Comparison of ENCODE assay signal across 9 cellular contexts in genomic region chr15:76312540-76313174, GRCh38. TPM values are rescaled to one million over a fixed set of nuclear protein-coding genes. Genes with fewer than 3 reads are reported as not detected.
A peak's percentile ranks its signal among the peaks of the same experiment; 100 is the strongest.
DNase-seq lines count a peak whose midpoint lies in the region; ATAC-seq lines count a peak whose summit lies in the region.
"Had no signal": no experiment of that assay in that cellular context is flagged by ENCODE, and none has a peak within 500 bp of the region (broad histone marks: within the 10 kb centered on the region; RNA-seq: fewer than 3 reads in every experiment).

No MANE protein-coding gene starts in this region.

- no peak for ATAC-seq in activated T-cell treated with anti-CD3 and anti-CD28 coated beads, Interleukin-2, amount 50 U/mL, for 4 hours
- ATAC-seq in stimulated activated memory B cell treated with anti-CD40 and anti-IgM and Interleukin-4, amounts not matched to agents 10 μg/mL and 1 μg/mL and 100 μg/mL, for 72 hours: no peak
- ATAC-seq in GM21528 (IDR thresholded peaks at IDR 0.05; ENCODE audit: low FRiP score, unreplicated experiment): no peak

- H3K27ac Mint-ChIP-seq in stimulated activated memory B cell treated with anti-CD40 and anti-IgM and Interleukin-4, amounts not matched to agents 10 μg/mL and 1 μg/mL and 100 μg/mL, for 72 hours: peak overlapping the region; percentile 90

- H3K27me3 Mint-ChIP-seq in activated T-cell treated with anti-CD3 and anti-CD28 coated beads, Interleukin-2, amount 50 U/mL, for 4 hours (ENCODE audit: low read depth): peaks cover 2% of the 10 kb centered on the region
- H3K27me3 Mint-ChIP-seq in stimulated activated memory B cell treated with anti-CD40 and anti-IgM and Interleukin-4, amounts not matched to agents 10 μg/mL and 1 μg/mL and 100 μg/mL, for 72 hours: no peaks in the 10 kb centered on the region

- H3K4me1 Mint-ChIP-seq in activated T-cell treated with anti-CD3 and anti-CD28 coated beads, Interleukin-2, amount 50 U/mL, for 4 hours (ENCODE audit: low read depth): peaks cover 21% of the 10 kb centered on the region
- H3K4me1 Mint-ChIP-seq in stimulated activated memory B cell treated with anti-CD40 and anti-IgM and Interleukin-4, amounts not matched to agents 10 μg/mL and 1 μg/mL and 100 μg/mL, for 72 hours: peaks cover 41% of the 10 kb centered on the region

- no peaks in the 10 kb centered on the region for H3K36me3 Mint-ChIP-seq in activated T-cell treated with anti-CD3 and anti-CD28 coated beads, Interleukin-2, amount 50 U/mL, for 4 hours (ENCODE audit: insufficient read depth)
- no peaks in the 10 kb centered on the region for H3K36me3 Mint-ChIP-seq in stimulated activated memory B cell treated with anti-CD40 and anti-IgM and Interleukin-4, amounts not matched to agents 10 μg/mL and 1 μg/mL and 100 μg/mL, for 72 hours

- peak overlapping the region; percentile 22 for H3K4me3 Mint-ChIP-seq in activated T-cell treated with anti-CD3 and anti-CD28 coated beads, Interleukin-2, amount 50 U/mL, for 4 hours
- peak overlapping the region; percentile 85 for H3K4me3 Mint-ChIP-seq in stimulated activated memory B cell treated with anti-CD40 and anti-IgM and Interleukin-4, amounts not matched to agents 10 μg/mL and 1 μg/mL and 100 μg/mL, for 72 hours

- no peaks in the 10 kb centered on the region for H3K9me3 Mint-ChIP-seq in activated T-cell treated with anti-CD3 and anti-CD28 coated beads, Interleukin-2, amount 50 U/mL, for 4 hours
- H3K9me3 Mint-ChIP-seq in stimulated activated memory B cell treated with anti-CD40 and anti-IgM and Interleukin-4, amounts not matched to agents 10 μg/mL and 1 μg/mL and 100 μg/mL, for 72 hours: no peaks in the 10 kb centered on the region

- DNase-seq in activated T-cell treated with anti-CD3 and anti-CD28 coated beads, Interleukin-2, amount 50 U/mL, for 4 hours: no peak
- no peak for DNase-seq in activated T-cell treated with anti-CD3 and anti-CD28 coated beads, Interleukin-2, amount 50 U/mL, for 1 hour
- DNase-seq in SW 1271 (lab: John Stamatoyannopoulos, UW): peak; percentile 28 to 50
- peak; percentile 78 for DNase-seq in fibroblast of gingiva (ENCODE audit: low read depth)
- DNase-seq in OCI-M1 (lab: John Stamatoyannopoulos, UW): no peak
- DNase-seq in DMS 273 (lab: John Stamatoyannopoulos, UW; ENCODE audit: unreplicated experiment): no peak
- DNase-seq: KBM-7 had no signal

RNA-seq across cellular contexts. Expression of gene ETFA, which starts 1.4 kb away (rescaled TPM):
- total RNA-seq in activated T-cell treated with anti-CD3 and anti-CD28 coated beads, Interleukin-2, amount 50 U/mL, for 4 hours: 100 to 1,000 TPM; 129 to 145 (median 143) TPM

RNA-seq across cellular contexts. Expression of gene ISL2, which starts 23.9 kb away (rescaled TPM):
- total RNA-seq in activated T-cell treated with anti-CD3 and anti-CD28 coated beads, Interleukin-2, amount 50 U/mL, for 4 hours: under 1 TPM in 1 of 3 donors, not detected in 2; 0.11 TPM

Comparison
In these comparisons a context has a peak if more than half of its experiments do, and no peak if none do; other contexts are left out.
1. DNase-seq: peak in SW 1271 (2 of 2) and fibroblast of gingiva (single experiment); none in activated T-cell treated with anti-CD3 and anti-CD28 coated beads, Interleukin-2, amount 50 U/mL, for 4 hours (single experiment), activated T-cell treated with anti-CD3 and anti-CD28 coated beads, Interleukin-2, amount 50 U/mL, for 1 hour (single experiment), OCI-M1 (single experiment) and DMS 273 (single experiment).